ENCODE assay signal across 12 cellular contexts in the genomic region with DNA sequence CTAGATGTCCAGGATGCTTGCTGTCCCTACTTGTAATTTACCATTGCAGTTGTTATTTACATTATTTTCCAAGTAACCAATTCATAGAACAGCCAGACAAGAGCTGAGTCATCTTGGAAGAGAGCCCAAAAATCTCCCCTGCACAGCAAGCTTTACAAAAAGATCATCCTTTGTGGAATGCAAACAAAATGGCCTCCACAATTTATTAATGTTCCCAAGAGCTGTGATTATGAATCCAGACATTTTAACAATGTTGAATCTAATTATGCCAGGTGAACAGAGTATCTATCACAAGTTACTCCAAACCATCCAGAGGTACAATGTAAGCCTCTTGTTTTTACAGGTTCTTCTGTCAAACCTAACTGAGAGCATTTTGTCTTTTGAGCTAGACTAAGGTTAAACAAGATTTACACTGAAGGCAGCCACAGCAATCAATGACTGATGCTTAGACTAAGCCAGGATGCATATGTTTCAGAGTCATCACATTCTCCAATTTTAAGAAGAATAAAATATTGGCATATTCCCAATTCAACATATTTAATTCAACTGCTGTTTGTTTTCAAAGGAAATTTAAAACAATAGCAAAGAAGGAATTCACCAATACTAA.
DNase-seq lines count a peak whose midpoint lies in the region; ATAC-seq and TF ChIP-seq lines count a peak whose summit lies in the region.
"Had no signal": no experiment of that assay in that cellular context is flagged by ENCODE, and none has a peak within 500 bp of the region (broad histone marks: within the 10 kb centered on the region; RNA-seq: fewer than 3 reads in every experiment).

No MANE protein-coding gene starts in this region.

- H3K27me3 ChIP-seq in A673 (replicated peaks; ENCODE audit: insufficient read depth, low read depth, low read length, poor library complexity), result no peaks in the 10 kb centered on the region
- H3K27me3 ChIP-seq: body of pancreas had no signal

- no peak overlapping the region for H3K27ac ChIP-seq in A673 (ENCODE audit: low read depth, low read length, poor library complexity, severe bottlenecking)
- H3K27ac ChIP-seq: body of pancreas had no signal

- TF ChIP-seq CTCF in A673 (conservative IDR thresholded peaks at IDR 0.05; ENCODE audit: low read depth, low read length), result no peak
- TF ChIP-seq CTCF in fibroblast of the aortic adventitia (IDR thresholded peaks at IDR 0.05; ENCODE audit: insufficient read depth, low read length), result no peak
- TF ChIP-seq CTCF in GM10248 (IDR thresholded peaks at IDR 0.05; ENCODE audit: control extremely low read depth, extremely low read depth, low read depth, missing control alignments), result no peak

- H3K4me3 ChIP-seq in A673 (ENCODE audit: low read depth, low read length, poor library complexity, severe bottlenecking) (no peak overlapping the region), fibroblast of the aortic adventitia (ENCODE audit: low read depth, low read length) (no peak overlapping the region)
- H3K4me3 ChIP-seq: body of pancreas had no signal

- BruUV-seq in A673 (replicated peaks; lab: Mats Ljungman, UMichigan), result no TSS peak

- intact Hi-C loops in A673 (cut with micrococcal nuclease; ENCODE audit: unreplicated experiment), result no loop called here

- ATAC-seq in GM18502 (IDR thresholded peaks at IDR 0.05; ENCODE audit: poor library complexity, unreplicated experiment), result no peak
- ATAC-seq in activated CD4-positive, CD25-positive, alpha-beta regulatory T cell treated with anti-CD3 and anti-CD28 coated beads, Interleukin-2, amount 50 U/mL, for 24 hours, result no peak
- ATAC-seq: body of pancreas had no signal

- POLR2A ChIA-PET in A673 (lab: Charles Lee; ENCODE audit: low non-redundant PET) (no interaction called here), GM10248 (lab: Yijun Ruan, JAX) (no interaction called here)

- no peaks in the 10 kb centered on the region for H3K9me3 ChIP-seq in A673 (ENCODE audit: low read depth, low read length, poor library complexity, severe bottlenecking)
- H3K9me3 ChIP-seq: body of pancreas had no signal

- no peaks in the 10 kb centered on the region for H3K36me3 ChIP-seq in A673 (ENCODE audit: insufficient read depth, low read length, poor library complexity, severe bottlenecking)

- DNase-seq in A673 (ENCODE audit: low spot score), result peak; percentile 72
- peak; percentile 68 for DNase-seq in GM04504 (ENCODE audit: low read depth)
- peak; percentile 84 for DNase-seq in RPMI7951 (ENCODE audit: low read depth)
- peak; percentile 89 for DNase-seq in fibroblast of the aortic adventitia (ENCODE audit: low read depth)
- no peak for DNase-seq in 8988T
- DNase-seq in GM10248 (ENCODE audit: extremely low spot score), result no peak
- DNase-seq: GF-D8; islet precursor cell; stimulated activated CD4-positive, alpha-beta T cell treated with anti-CD3 and anti-CD28 coated beads, Interleukin-12 subunit alpha, Interleukin-12 subunit beta, amount 100 ng/mL, for 4 hours had no signal

- CTCF ChIA-PET in A673 (lab: Charles Lee), result no interaction called here
- CTCF ChIA-PET in GM10248 (lab: Yijun Ruan, JAX), result interaction anchor here (0.6 to 1.6 kb wide), 3 partner anchors 10 to 17 kb away, joined by 3 to 8 read pairs (median 4); no protein-coding TSS in a partner anchor

- H3K4me1 ChIP-seq in A673 (ENCODE audit: insufficient read depth, low read length, poor library complexity, severe bottlenecking), result peaks cover 10% of the 10 kb centered on the region

Comparison
In these comparisons a context has a peak if more than half of its experiments do, and no peak if none do; other contexts are left out.
1. DNase-seq: peak in A673 (single experiment), GM04504 (single experiment), RPMI7951 (single experiment) and fibroblast of the aortic adventitia (single experiment); none in 8988T (single experiment) and GM10248 (single experiment).